Comparison of ENCODE assay signal across 1 cellular context in the genomic region with DNA sequence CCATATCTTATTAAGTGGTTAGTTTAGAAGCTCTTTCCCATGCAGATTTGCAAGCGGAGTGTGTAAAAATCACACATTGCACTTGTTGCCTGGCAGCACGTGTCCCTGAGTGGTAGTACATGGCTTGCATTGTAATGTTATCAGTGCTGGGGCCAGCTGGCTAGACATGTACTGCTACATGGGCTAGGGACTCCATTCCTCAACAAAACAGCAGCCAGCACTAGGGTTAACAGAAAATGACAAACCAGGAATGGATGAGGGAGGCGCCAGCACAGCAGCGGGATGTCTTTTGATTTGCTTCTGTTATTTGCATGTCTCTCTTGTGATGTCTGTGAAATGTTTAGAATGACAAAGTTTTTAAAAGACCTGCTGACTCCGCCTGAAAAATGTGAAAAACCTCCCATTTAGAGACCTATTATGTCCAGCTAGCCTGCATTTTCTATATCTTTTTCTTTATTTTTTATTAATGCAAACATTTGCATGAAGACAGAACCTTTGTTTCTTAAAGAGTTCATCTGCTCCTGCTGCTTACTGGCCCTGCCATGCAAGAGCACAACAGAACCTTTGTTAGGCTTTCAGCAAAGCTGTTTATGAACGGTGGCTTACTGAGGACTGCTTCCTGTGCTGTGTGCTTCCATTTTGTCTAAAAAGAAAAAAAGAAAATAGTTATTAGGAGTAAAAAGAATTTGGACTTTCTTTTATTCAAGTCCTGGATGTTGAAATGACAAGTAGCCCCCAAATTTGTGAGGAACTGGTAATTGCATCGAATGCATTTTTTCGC.
TF ChIP-seq lines count a peak whose summit lies in the region.

No MANE protein-coding gene starts in this region.

TF ChIP-seq in HepG2, 621 proteins besides CTCF, POLR2A, EP300 and RAD21:
- TF ChIP-seq ZFX (CRISPR knock-in tag; IDR thresholded peaks at IDR 0.05; ENCODE audit: low read depth) (0 out of 2 replicates have a peak, but pooled peaks have one; percentile 14), TCF7 (IDR thresholded peaks at IDR 0.05; ENCODE audit: low read depth) (0 out of 2 replicates have a peak, but pooled peaks have one; percentile 42), ASH2L (IDR thresholded peaks at IDR 0.05; ENCODE audit: insufficient read length, low read depth, low read length) (peak; percentile 43), SOX13 (IDR thresholded peaks at IDR 0.05) (no peak), SOX13 (CRISPR knock-in tag; conservative IDR thresholded peaks at IDR 0.05 in 1 of 2, IDR thresholded peaks at IDR 0.05 in 1 of 2) (peak in 1 of 2 experiments; percentile 46; a peak in 1 of 4 replicates), ZNF652 (CRISPR knock-in tag; IDR thresholded peaks at IDR 0.05; ENCODE audit: borderline replicate concordance, low read depth) (peak; percentile 52; the same call in 1 of the 2 replicates), CREM (IDR thresholded peaks at IDR 0.05) (peak; percentile 2; the same call in 1 of the 2 replicates), CREM (CRISPR knock-in tag; IDR thresholded peaks at IDR 0.05) (no peak), SNAI1 (CRISPR knock-in tag; IDR thresholded peaks at IDR 0.05; ENCODE audit: borderline replicate concordance) (no peak), REPIN1 (CRISPR knock-in tag; IDR thresholded peaks at IDR 0.05; ENCODE audit: borderline replicate concordance, low read depth) (no peak), YY1 (IDR thresholded peaks at IDR 0.05; ENCODE audit: insufficient read depth, insufficient replicate concordance, low read depth, low read length) (peak; percentile 52), MAX (IDR thresholded peaks at IDR 0.05) (peak; percentile 44; the same call in 1 of the 2 replicates), SOX5 (CRISPR knock-in tag; IDR thresholded peaks at IDR 0.05; ENCODE audit: borderline replicate concordance) (peak; percentile 15; the same call in 1 of the 2 replicates), SAP130 (CRISPR knock-in tag; IDR thresholded peaks at IDR 0.05; ENCODE audit: low read depth) (0 out of 2 replicates have a peak, but pooled peaks have one; percentile 37)
- TF ChIP-seq, protein P1, sequence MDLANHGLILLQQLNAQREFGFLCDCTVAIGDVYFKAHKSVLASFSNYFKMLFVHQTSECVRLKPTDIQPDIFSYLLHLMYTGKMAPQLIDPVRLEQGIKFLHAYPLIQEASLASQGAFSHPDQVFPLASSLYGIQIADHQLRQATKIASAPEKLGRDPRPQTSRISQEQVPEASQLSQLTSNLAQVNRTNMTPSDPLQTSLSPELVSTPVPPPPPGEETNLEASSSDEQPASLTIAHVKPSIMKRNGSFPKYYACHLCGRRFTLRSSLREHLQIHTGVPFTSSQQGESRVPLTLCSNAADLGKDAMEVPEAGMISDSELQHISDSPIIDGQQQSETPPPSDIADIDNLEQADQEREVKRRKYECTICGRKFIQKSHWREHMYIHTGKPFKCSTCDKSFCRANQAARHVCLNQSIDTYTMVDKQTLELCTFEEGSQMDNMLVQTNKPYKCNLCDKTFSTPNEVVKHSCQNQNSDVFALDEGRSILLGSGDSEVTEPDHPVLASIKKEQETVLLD (CRISPR knock-in tag; IDR thresholded peaks at IDR 0.05; ENCODE audit: low read depth) = no peak
